In genomic region chr7:15709978-15710377, GRCh38 we compare ENCODE assay signal across 1 cellular context.
A peak's percentile ranks its signal among the peaks of the same experiment; 100 is the strongest.
TF ChIP-seq lines count a peak whose summit lies in the region.

No MANE protein-coding gene starts in this region.

TF ChIP-seq in endothelial cell of umbilical vein, 7 proteins besides CTCF, POLR2A, EP300 and RAD21 (continued from another document):
- TF ChIP-seq GATA2 (IDR thresholded peaks at IDR 0.05; ENCODE audit: insufficient read depth, insufficient read length, low read depth, low read length), result peak; percentile 78
- no peak for TF ChIP-seq MYC (IDR thresholded peaks at IDR 0.05; ENCODE audit: low read depth, low read length)
- TF ChIP-seq POLR2AphosphoS5 (IDR thresholded peaks at IDR 0.05; ENCODE audit: insufficient read depth, low read depth, low read length), result peak; percentile 66
